In genomic region chr1:168454211-168454815, GRCh38 we compare ENCODE assay signal across 22 cellular contexts.
DNase-seq lines count a peak whose midpoint lies in the region; ATAC-seq, FAIRE-seq and TF ChIP-seq lines count a peak whose summit lies in the region.
"Had no signal": no experiment of that assay in that cellular context is flagged by ENCODE, and none has a peak within 500 bp of the region (broad histone marks: within the 10 kb centered on the region; RNA-seq: fewer than 3 reads in every experiment).

No MANE protein-coding gene starts in this region.

- H3K27me3 Mint-ChIP-seq in HFFc6 (ENCODE audit: insufficient read depth) (peaks cover 1% of the 10 kb centered on the region), astrocyte (ENCODE audit: low read depth, unreplicated experiment) (peaks cover 4% of the 10 kb centered on the region), T-helper 17 cell (no peaks in the 10 kb centered on the region)
- H3K27me3 Mint-ChIP-seq: activated CD8-positive, alpha-beta T cell treated with anti-CD3 and anti-CD28 coated beads for 36 hours; activated naive CD8-positive, alpha-beta T cell treated with anti-CD3 and anti-CD28 coated beads, Interleukin-2, amount 50 U/mL, for 24 hours; central memory CD8-positive, alpha-beta T cell had no signal

- no peak overlapping the region for H3K27ac ChIP-seq in astrocyte (ENCODE audit: low read depth, low read length)
- H3K27ac ChIP-seq: left ventricle myocardium inferior, parathyroid adenoma, RWPE1, skin epidermis had no signal

- H3K4me3 ChIP-seq in AG10803 (ENCODE audit: low read length) (no peak overlapping the region), astrocyte (ENCODE audit: insufficient read depth, low read depth, low read length) (no peak overlapping the region)
- H3K4me3 ChIP-seq: left ventricle myocardium inferior, skin epidermis had no signal

- H3K9ac ChIP-seq in astrocyte (ENCODE audit: low read length), result no peak overlapping the region
- H3K9ac ChIP-seq: parathyroid adenoma had no signal

- DNase-seq in AG10803 (ENCODE audit: low read depth) (peak; percentile 86), HFFc6 (peak; percentile 82), astrocyte (ENCODE audit: low read depth) (peak; percentile 85), kidney glomerular epithelial cell (lab: John Stamatoyannopoulos, UW) (peak; percentile 18), T-helper 17 cell (no peak)
- DNase-seq in activated CD4-positive, alpha-beta T cell treated with anti-CD3 and anti-CD28 coated beads for 1 hour, result no peak
- DNase-seq: activated CD8-positive, alpha-beta T cell treated with anti-CD3 and anti-CD28 coated beads for 36 hours; activated naive CD8-positive, alpha-beta T cell treated with anti-CD3 and anti-CD28 coated beads, Interleukin-2, amount 50 U/mL, for 24 hours; activated T-cell treated with anti-CD3 and anti-CD28 coated beads, Interleukin-2, amount 50 U/mL, for 48 hours; left ventricle myocardium inferior; stimulated activated CD4-positive, alpha-beta T cell treated with anti-CD3 and anti-CD28 coated beads, Interleukin-4, amount 100 ng/mL, for 4 hours; stimulated activated CD8-positive, alpha-beta memory T cell treated with anti-CD3 and anti-CD28 coated beads, Interleukin-4, amount 100 ng/mL, for 48 hours; T-helper 1 cell had no signal

- H3K36me3 Mint-ChIP-seq in HFFc6 (ENCODE audit: low read depth) (peaks cover 13% of the 10 kb centered on the region), astrocyte (ENCODE audit: low read depth, unreplicated experiment) (no peaks in the 10 kb centered on the region), T-helper 17 cell (ENCODE audit: low read depth) (peaks cover 2% of the 10 kb centered on the region)

- no peaks in the 10 kb centered on the region for H3K27me3 ChIP-seq in astrocyte (ENCODE audit: insufficient read depth, low read length)

- no peak for FAIRE-seq in astrocyte (lab: Jason Lieb, UNC)
- FAIRE-seq: frontal cortex, GM12891 had no signal

- no peak for ATAC-seq in HG02970 (IDR thresholded peaks at IDR 0.05; ENCODE audit: low FRiP score, unreplicated experiment)
- ATAC-seq in T-helper 17 cell, result no peak
- no peak for ATAC-seq in GM21526 (IDR thresholded peaks at IDR 0.05; ENCODE audit: low FRiP score, unreplicated experiment)
- ATAC-seq: activated CD8-positive, alpha-beta T cell treated with anti-CD3 and anti-CD28 coated beads for 36 hours; activated naive CD8-positive, alpha-beta T cell treated with anti-CD3 and anti-CD28 coated beads, Interleukin-2, amount 50 U/mL, for 24 hours; WTC11 had no signal

- H3K9me3 Mint-ChIP-seq in HFFc6, result peaks cover 9% of the 10 kb centered on the region
- peaks cover 6% of the 10 kb centered on the region for H3K9me3 Mint-ChIP-seq in astrocyte (ENCODE audit: unreplicated experiment)
- H3K9me3 Mint-ChIP-seq: central memory CD8-positive, alpha-beta T cell had no signal

- no peaks in the 10 kb centered on the region for H3K4me1 ChIP-seq in astrocyte (ENCODE audit: insufficient read depth, low read length)
- H3K4me1 ChIP-seq: left ventricle myocardium inferior, parathyroid adenoma had no signal

- H3K4me1 Mint-ChIP-seq in HFFc6 (ENCODE audit: low read depth) (peaks cover 49% of the 10 kb centered on the region), astrocyte (ENCODE audit: low read depth, unreplicated experiment) (no peaks in the 10 kb centered on the region), T-helper 17 cell (peaks cover 10% of the 10 kb centered on the region)
- H3K4me1 Mint-ChIP-seq: WTC11 had no signal

- H3K9me3 ChIP-seq in astrocyte (ENCODE audit: insufficient read depth, low read depth, low read length), result peaks cover 6% of the 10 kb centered on the region
- no peaks in the 10 kb centered on the region for H3K9me3 ChIP-seq in T-helper 17 cell (ENCODE audit: control insufficient read depth, low read length, poor library complexity, severe bottlenecking)

- H3K36me3 ChIP-seq in astrocyte (ENCODE audit: insufficient read depth, low read length), result no peaks in the 10 kb centered on the region

- H4K20me1 ChIP-seq in astrocyte (ENCODE audit: insufficient read depth, low read length), result no peaks in the 10 kb centered on the region

- H3K27ac Mint-ChIP-seq in HFFc6 (peak overlapping the region; percentile 84), astrocyte (ENCODE audit: unreplicated experiment) (no peak overlapping the region), T-helper 17 cell (no peak overlapping the region)
- H3K27ac Mint-ChIP-seq: activated CD8-positive, alpha-beta T cell treated with anti-CD3 and anti-CD28 coated beads for 36 hours; activated naive CD8-positive, alpha-beta T cell treated with anti-CD3 and anti-CD28 coated beads, Interleukin-2, amount 50 U/mL, for 24 hours; WTC11 had no signal

- H2AFZ ChIP-seq in astrocyte (ENCODE audit: low read depth, low read length), result peak overlapping the region; percentile 15
- H2AFZ ChIP-seq: parathyroid adenoma had no signal

- peak overlapping the region; percentile 23 for H3K4me2 ChIP-seq in astrocyte (ENCODE audit: low read length)

- no peaks in the 10 kb centered on the region for H3K79me2 ChIP-seq in astrocyte (ENCODE audit: insufficient read depth, low read length)
- H3K79me2 ChIP-seq: parathyroid adenoma had no signal

- TF ChIP-seq CTCF in AG10803 (conservative IDR thresholded peaks at IDR 0.05; ENCODE audit: low read length) (no peak), HFFc6 (IDR thresholded peaks at IDR 0.05) (no peak), astrocyte (IDR thresholded peaks at IDR 0.05; ENCODE audit: insufficient read depth, low read depth, low read length) (no peak)

- H3K4me3 Mint-ChIP-seq in HFFc6, result peak overlapping the region; percentile 6; the same call in 1 of the 2 replicates
- no peak overlapping the region for H3K4me3 Mint-ChIP-seq in astrocyte (ENCODE audit: unreplicated experiment)
- H3K4me3 Mint-ChIP-seq in T-helper 17 cell, result no peak overlapping the region
- H3K4me3 Mint-ChIP-seq: activated CD8-positive, alpha-beta T cell treated with anti-CD3 and anti-CD28 coated beads for 36 hours; activated naive CD8-positive, alpha-beta T cell treated with anti-CD3 and anti-CD28 coated beads, Interleukin-2, amount 50 U/mL, for 24 hours; central memory CD8-positive, alpha-beta T cell; WTC11 had no signal

Comparison
In these comparisons a context has a peak if more than half of its experiments do, and no peak if none do; other contexts are left out.
1. DNase-seq: peak in AG10803 (single experiment), HFFc6 (single experiment), astrocyte (single experiment) and kidney glomerular epithelial cell (single experiment); none in T-helper 17 cell (0 of 3) and activated CD4-positive, alpha-beta T cell treated with anti-CD3 and anti-CD28 coated beads for 1 hour (single experiment).